Comparison of ENCODE assay signal across 8 cellular contexts in genomic region chr11:1264444-1264843, GRCh38. TPM values are rescaled to one million over a fixed set of nuclear protein-coding genes. Genes with fewer than 3 reads are reported as not detected.
DNase-seq lines count a peak whose midpoint lies in the region; ATAC-seq and TF ChIP-seq lines count a peak whose summit lies in the region.
"Not testable (repeated sequence)": the region's sequence is repeated elsewhere in the genome, so short reads cannot be mapped to it uniquely, and the experiment has no call there.

No MANE protein-coding gene starts in this region.

- H3K4me3 ChIP-seq in PC-3 (ENCODE audit: low read length); choroid plexus epithelial cell (ENCODE audit: low read depth, low read length); aorta (ENCODE audit: low read length in 2 of 2): not testable (repeated sequence)

- not testable (repeated sequence) for H3F3A ChIP-seq in PC-3 (ENCODE audit: low read length, unreplicated experiment)

- H3K27me3 Mint-ChIP-seq in activated CD4-positive, alpha-beta memory T cell treated with anti-CD3 and anti-CD28 coated beads for 36 hours; progenitor cell of endocrine pancreas: not testable (repeated sequence)

- not testable (repeated sequence) for BruUV-seq in PC-3 (replicated peaks; lab: Mats Ljungman, UMichigan)

- intact Hi-C loops in PC-3 (cut with micrococcal nuclease): loop anchor here (5.0 kb wide), 2 partner anchors 62 to 123 kb away; partner anchors contain the start of gene BRSK2
- intact Hi-C loops in activated CD4-positive, alpha-beta memory T cell treated with anti-CD3 and anti-CD28 coated beads for 36 hours (cut with micrococcal nuclease): loop anchor here (2.0 kb wide), 1 partner anchor 308 kb away; the partner anchor contains the start of gene DUSP8
- intact Hi-C loops in aorta (cut with DNase I): loop anchor here (5.0 kb wide), 3 partner anchors 33 to 253 kb away; partner anchors contain the start of gene TOLLIP (in 1 of the 2)

- peak overlapping the region; percentile 79 for H3K27ac Mint-ChIP-seq in activated CD4-positive, alpha-beta memory T cell treated with anti-CD3 and anti-CD28 coated beads for 36 hours
- peak overlapping the region; percentile 51 for H3K27ac Mint-ChIP-seq in progenitor cell of endocrine pancreas

- H3K36me3 Mint-ChIP-seq in activated CD4-positive, alpha-beta memory T cell treated with anti-CD3 and anti-CD28 coated beads for 36 hours; progenitor cell of endocrine pancreas (ENCODE audit: insufficient read depth): not testable (repeated sequence)

- not testable (repeated sequence) for H2AFZ ChIP-seq in PC-3 (ENCODE audit: low read length)

- not testable (repeated sequence) for H3K27ac ChIP-seq in PC-3 (ENCODE audit: low read length); aorta (ENCODE audit: low read depth in 1 of 2, low read length in 2 of 2)

- TF ChIP-seq CTCF in LNCAP (IDR thresholded peaks at IDR 0.05) (peak; percentile 33; the same call in 1 of the 2 replicates), PC-3 (conservative IDR thresholded peaks at IDR 0.05; ENCODE audit: low read depth, low read length) (peak; percentile 38; the same call in 1 of the 2 replicates), choroid plexus epithelial cell (conservative IDR thresholded peaks at IDR 0.05; ENCODE audit: low read depth, low read length) (peak; percentile 74), progenitor cell of endocrine pancreas (IDR thresholded peaks at IDR 0.05; ENCODE audit: unreplicated experiment) (peak; percentile 44)

- not testable (repeated sequence) for H3K9me3 Mint-ChIP-seq in activated CD4-positive, alpha-beta memory T cell treated with anti-CD3 and anti-CD28 coated beads for 36 hours; progenitor cell of endocrine pancreas (ENCODE audit: low read depth)

- not testable (repeated sequence) for H4K20me1 ChIP-seq in PC-3 (ENCODE audit: low read length)

- H3K9me2 ChIP-seq in PC-3 (replicated peaks; ENCODE audit: low read length): not testable (repeated sequence)

- not testable (repeated sequence) for H3K4me2 ChIP-seq in PC-3 (ENCODE audit: low read length)

- not testable (repeated sequence) for H3K9me3 ChIP-seq in PC-3 (ENCODE audit: low read length); aorta (ENCODE audit: control insufficient read depth, low read length)

- DNase-seq in ELF-1 (ENCODE audit: low read depth, low spot score): peak; percentile 53
- peak; percentile 62 for DNase-seq in PC-3
- peak; percentile 66 for DNase-seq in activated CD4-positive, alpha-beta memory T cell treated with anti-CD3 and anti-CD28 coated beads for 36 hours
- peak; percentile 94 for DNase-seq in choroid plexus epithelial cell (ENCODE audit: low read depth)
- DNase-seq in iPS DF 19.7 (ENCODE audit: low read depth, low spot score): peak; percentile 52
- not testable (repeated sequence) for DNase-seq in progenitor cell of endocrine pancreas (ENCODE audit: low spot score, unreplicated experiment); aorta

- not testable (repeated sequence) for ATAC-seq in PC-3
- peak; percentile 51 for ATAC-seq in aorta (ENCODE audit: low FRiP score)

- POLR2A ChIA-PET in PC-3 (lab: Charles Lee; ENCODE audit: unreplicated experiment); activated CD4-positive, alpha-beta memory T cell treated with anti-CD3 and anti-CD28 coated beads for 36 hours (lab: Charles Lee): not testable (repeated sequence)

- CTCF ChIA-PET in PC-3 (lab: Charles Lee): not testable (repeated sequence)
- CTCF ChIA-PET in activated CD4-positive, alpha-beta memory T cell treated with anti-CD3 and anti-CD28 coated beads for 36 hours (lab: Charles Lee): interaction anchor here (0.6 kb wide), 1 partner anchor 251 kb away, joined by 3 read pairs; no protein-coding TSS in a partner anchor

- H3K9ac ChIP-seq in PC-3 (ENCODE audit: low read length): not testable (repeated sequence)

- H3K4me1 Mint-ChIP-seq in activated CD4-positive, alpha-beta memory T cell treated with anti-CD3 and anti-CD28 coated beads for 36 hours (ENCODE audit: low read depth): peaks cover 17% of the 10 kb centered on the region
- H3K4me1 Mint-ChIP-seq in progenitor cell of endocrine pancreas (ENCODE audit: low read depth): not testable (repeated sequence)

- H3K79me2 ChIP-seq in PC-3 (ENCODE audit: low read length): not testable (repeated sequence)

- not testable (repeated sequence) for H3K4me3 Mint-ChIP-seq in activated CD4-positive, alpha-beta memory T cell treated with anti-CD3 and anti-CD28 coated beads for 36 hours; progenitor cell of endocrine pancreas (ENCODE audit: low read depth)

- H3K4me1 ChIP-seq in PC-3 (ENCODE audit: insufficient read depth, low read length): peaks cover 13% of the 10 kb centered on the region
- not testable (repeated sequence) for H3K4me1 ChIP-seq in aorta (ENCODE audit: control insufficient read depth in 1 of 2, insufficient read depth in 2 of 2, low read length in 2 of 2)

- 25 to 30% methylated on average over 3 of the region's 3 CpGs for WGBS in aorta, 2 donors

- not testable (repeated sequence) for H3K27me3 ChIP-seq in PC-3 (ENCODE audit: low read length); aorta (ENCODE audit: control insufficient read depth in 1 of 2, insufficient read depth in 2 of 2, low read length in 1 of 2)

- H3K36me3 ChIP-seq in PC-3 (ENCODE audit: low read depth, low read length); aorta (ENCODE audit: control insufficient read depth in 1 of 2, insufficient read depth in 2 of 2, low read length in 1 of 2): not testable (repeated sequence)

RNA-seq across cellular contexts. Expression of gene MUC5B, which starts 41.6 kb away (rescaled TPM):
- 24.3 and 33.0 TPM in 2 replicates for total RNA-seq in PC-3 (2014; rRNA removed)
- total RNA-seq in activated CD4-positive, alpha-beta memory T cell treated with anti-CD3 and anti-CD28 coated beads for 36 hours: not detected
- not detected in 2 replicates for total RNA-seq in progenitor cell of endocrine pancreas
- total RNA-seq in aorta: not detected
- polyA plus RNA-seq in aorta: under 1 TPM in 1 of 2 donors, not detected in 1; 0.25 TPM

RNA-seq across cellular contexts. Expression of gene TOLLIP, which starts 45.0 kb away (rescaled TPM):
- total RNA-seq in PC-3 (2014; rRNA removed): 36.1 and 43.2 TPM in 2 replicates
- 10 to 100 TPM; 30.0 to 32.1 TPM for total RNA-seq in activated CD4-positive, alpha-beta memory T cell treated with anti-CD3 and anti-CD28 coated beads for 36 hours
- 41.2 and 44.4 TPM in 2 replicates for total RNA-seq in progenitor cell of endocrine pancreas
- total RNA-seq in aorta: 10 to 100 TPM; 49.1 to 52.1 TPM
- polyA plus RNA-seq in aorta: 10 to 100 TPM; 20.0 to 20.7 TPM

Comparison
In these comparisons a context has a peak if more than half of its experiments do, and no peak if none do; other contexts are left out.
1. RNA of gene MUC5B, which starts 41.6 kb away (total RNA-seq): 24.3 to 33.0 TPM in PC-3; not detected in progenitor cell of endocrine pancreas, not detected in aorta and not detected in activated CD4-positive, alpha-beta memory T cell treated with anti-CD3 and anti-CD28 coated beads for 36 hours; every median in the first group is over 10 times any median in the second.
2. Peak in every context shown above with its lines, with median percentiles within 50 percentile points of each other: CTCF ChIP-seq.